20 cellular contexts compared by ENCODE assay signal in the genomic region with DNA sequence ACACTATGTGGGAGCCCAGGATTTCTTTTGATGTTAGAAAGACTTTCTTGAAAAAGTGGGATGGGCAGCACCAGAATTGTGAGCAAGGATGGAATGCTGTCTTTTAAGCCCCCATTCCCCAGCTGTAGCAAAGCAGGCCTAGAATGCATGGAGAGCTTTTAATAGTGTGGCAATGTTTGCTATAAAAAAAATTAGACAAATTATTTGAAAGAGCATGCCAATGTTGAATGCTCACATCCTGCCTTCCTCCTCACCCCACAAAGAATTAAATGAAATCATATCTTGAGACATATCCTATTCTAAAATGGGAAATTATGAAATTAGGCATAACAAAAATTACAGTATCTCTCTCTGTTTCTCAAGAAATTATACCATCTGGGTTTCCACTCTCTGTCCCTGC.
DNase-seq lines count a peak whose midpoint lies in the region; ATAC-seq and TF ChIP-seq lines count a peak whose summit lies in the region.
"Had no signal": no experiment of that assay in that cellular context is flagged by ENCODE, and none has a peak within 500 bp of the region (broad histone marks: within the 10 kb centered on the region; RNA-seq: fewer than 3 reads in every experiment).

No MANE protein-coding gene starts in this region.

- no peak for ATAC-seq in GM21576 (IDR thresholded peaks at IDR 0.05; ENCODE audit: unreplicated experiment)
- ATAC-seq in GM21723 (IDR thresholded peaks at IDR 0.05; ENCODE audit: unreplicated experiment), result no peak
- ATAC-seq: HepG2; stimulated activated naive B cell treated with anti-CD40 and anti-IgM and Interleukin-4, amounts not matched to agents 10 μg/mL and 1 μg/mL and 100 μg/mL, for 72 hours; T-helper 17 cell had no signal

- H3K4me3 ChIP-seq in AG10803 (ENCODE audit: low read length) (no peak overlapping the region), cardiac fibroblast (replicated peaks in 1 of 2; ENCODE audit: low read depth in 2 of 2, low read length in 2 of 2) (no peak overlapping the region)
- H3K4me3 ChIP-seq: adrenal gland, breast epithelium had no signal

- TF ChIP-seq CTCF in AG10803 (conservative IDR thresholded peaks at IDR 0.05; ENCODE audit: low read length) (no peak), cardiac fibroblast (IDR thresholded peaks at IDR 0.05; ENCODE audit: low read depth, low read length) (no peak)

- peak; percentile 89 for DNase-seq in AG10803 (ENCODE audit: low read depth)
- DNase-seq in HS-5 (ENCODE audit: low read depth), result peak; percentile 39
- DNase-seq in cardiac fibroblast (ENCODE audit: low read depth in 2 of 2), result peak; percentile 43 to 81
- peak; percentile 48 for DNase-seq in hepatic stellate cell (ENCODE audit: low spot score)
- no peak for DNase-seq in GF-D8 (lab: John Stamatoyannopoulos, UW)
- DNase-seq in NCI-H1105 (lab: John Stamatoyannopoulos, UW), result no peak
- DNase-seq: activated CD4-positive, alpha-beta T cell treated with anti-CD3 and anti-CD28 coated beads for 1 hour; activated gamma-delta T cell; adrenal gland; NCI-H1092; NCI-H187 treated with DMSO at 0.1 percent for 48 hours; nucleus accumbens; RPMI8226; stimulated activated CD4-positive, alpha-beta T cell treated with anti-CD3 and anti-CD28 coated beads, Interleukin-2, amount 100 ng/mL, for 48 hours; stimulated activated naive B cell treated with anti-CD40 and anti-IgM and Interleukin-4, amounts not matched to agents 10 μg/mL and 1 μg/mL and 100 μg/mL, for 72 hours; T-helper 17 cell had no signal

Comparison
In these comparisons a context has a peak if more than half of its experiments do, and no peak if none do; other contexts are left out.
1. DNase-seq: peak in AG10803 (single experiment), HS-5 (single experiment), cardiac fibroblast (2 of 2) and hepatic stellate cell (single experiment); none in GF-D8 (single experiment) and NCI-H1105 (single experiment).